In the genomic region with DNA sequence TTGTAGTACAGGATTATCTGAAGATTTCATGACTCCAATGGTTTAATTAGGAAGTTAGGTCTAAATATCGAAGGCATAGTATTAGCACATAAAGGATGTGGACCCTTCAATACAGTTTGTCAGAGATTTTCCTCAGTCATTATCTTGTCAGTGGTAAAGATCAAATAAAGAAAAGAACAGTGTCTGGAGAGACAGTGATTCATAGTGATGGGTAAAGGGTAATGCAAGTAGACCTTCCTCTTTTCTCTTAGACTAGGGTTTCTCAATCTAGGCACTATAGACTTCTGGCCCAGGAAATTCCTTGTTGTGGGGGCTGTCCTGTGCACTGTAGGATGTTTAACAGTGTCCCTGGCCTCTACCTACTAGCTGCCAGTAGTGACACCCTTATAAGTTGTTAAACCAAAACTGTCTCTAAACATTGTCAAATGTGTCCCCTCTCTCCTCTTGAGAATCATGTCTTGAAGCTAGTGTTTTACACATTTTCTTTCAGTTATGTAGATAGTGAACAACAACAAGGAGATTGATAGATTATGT, we compare ENCODE assay signal across 16 cellular contexts. TPM values are rescaled to one million over a fixed set of nuclear protein-coding genes. Genes with fewer than 3 reads are reported as not detected.
DNase-seq lines count a peak whose midpoint lies in the region; ATAC-seq, FAIRE-seq and TF ChIP-seq lines count a peak whose summit lies in the region.
"Had no signal": no experiment of that assay in that cellular context is flagged by ENCODE, and none has a peak within 500 bp of the region (broad histone marks: within the 10 kb centered on the region; RNA-seq: fewer than 3 reads in every experiment).

No MANE protein-coding gene starts in this region.

- H3K4me3 ChIP-seq in CD4-positive, CD25-positive, alpha-beta regulatory T cell (ENCODE audit: low read depth, low read length), result peak overlapping the region; percentile 98
- H3K4me3 ChIP-seq in OCI-LY1 (ENCODE audit: low read depth, low read length, poor library complexity, severe bottlenecking) (peak overlapping the region; percentile 24), GM23338 (no peak overlapping the region)
- H3K4me3 ChIP-seq: left ventricle myocardium inferior had no signal

- peak overlapping the region; percentile 90 to 91 (median 91) for H3K27ac Mint-ChIP-seq in CD4-positive, CD25-positive, alpha-beta regulatory T cell
- peak overlapping the region; percentile 71 for H3K27ac Mint-ChIP-seq in activated naive CD8-positive, alpha-beta T cell treated with anti-CD3 and anti-CD28 coated beads, Interleukin-2, amount 50 U/mL, for 24 hours
- no peak overlapping the region for H3K27ac Mint-ChIP-seq in GM23338

- H4K20me1 ChIP-seq in OCI-LY1 (ENCODE audit: insufficient read depth, low read length) (no peaks in the 10 kb centered on the region), GM23338 (replicated peaks; ENCODE audit: insufficient read depth) (no peaks in the 10 kb centered on the region)

- peaks cover 99% of the 10 kb centered on the region for H3K79me2 ChIP-seq in OCI-LY1 (ENCODE audit: insufficient read depth, low read length)
- H3K79me2 ChIP-seq in GM23338 (replicated peaks; ENCODE audit: insufficient read depth), result no peaks in the 10 kb centered on the region

- peak; percentile 71 for FAIRE-seq in GM18507 (lab: Jason Lieb, UNC)

- peak overlapping the region; percentile 47 for H3K9ac ChIP-seq in OCI-LY1 (ENCODE audit: low read length)

- H2AFZ ChIP-seq in OCI-LY1 (ENCODE audit: low read length) (no peak overlapping the region), GM23338 (no peak overlapping the region)

- peak overlapping the region; percentile 70 to 90 (median 81) for H3K4me3 Mint-ChIP-seq in CD4-positive, CD25-positive, alpha-beta regulatory T cell
- H3K4me3 Mint-ChIP-seq in activated naive CD8-positive, alpha-beta T cell treated with anti-CD3 and anti-CD28 coated beads, Interleukin-2, amount 50 U/mL, for 24 hours, result peak overlapping the region; percentile 44
- H3K4me3 Mint-ChIP-seq in GM23338, result no peak overlapping the region

- no peaks in the 10 kb centered on the region for H3K9me3 ChIP-seq in CD4-positive, CD25-positive, alpha-beta regulatory T cell (ENCODE audit: control insufficient read depth in 2 of 2, low read length in 2 of 2)
- no peaks in the 10 kb centered on the region for H3K9me3 ChIP-seq in OCI-LY1 (ENCODE audit: low read length)
- H3K9me3 ChIP-seq: left ventricle myocardium inferior had no signal

- DNase-seq in CD4-positive, CD25-positive, alpha-beta regulatory T cell, result no peak
- DNase-seq in GM18507 (ENCODE audit: extremely low spot score, insufficient read length, low read depth) (no peak), globus pallidus (ENCODE audit: low spot score) (no peak), GM23338 (ENCODE audit: low spot score) (no peak), NCI-H446 treated with DMSO at 0.1 percent for 48 hours (lab: John Stamatoyannopoulos, UW) (no peak)
- DNase-seq in activated naive CD8-positive, alpha-beta T cell treated with anti-CD3 and anti-CD28 coated beads, Interleukin-2, amount 50 U/mL, for 24 hours, result no peak
- DNase-seq: activated CD4-positive, CD25-positive, alpha-beta regulatory T cell; DMS79; hypothalamus; Karpas-422; left ventricle myocardium inferior; NCI-H2029; stimulated activated CD4-positive, alpha-beta T cell treated with anti-CD3 and anti-CD28 coated beads, Interleukin-1b, Interleukin-23, amount 100 ng/mL, for 48 hours had no signal

- no peaks in the 10 kb centered on the region for H3K9me3 Mint-ChIP-seq in CD4-positive, CD25-positive, alpha-beta regulatory T cell
- no peaks in the 10 kb centered on the region for H3K9me3 Mint-ChIP-seq in activated naive CD8-positive, alpha-beta T cell treated with anti-CD3 and anti-CD28 coated beads, Interleukin-2, amount 50 U/mL, for 24 hours
- no peaks in the 10 kb centered on the region for H3K9me3 Mint-ChIP-seq in GM23338

- ATAC-seq in CD4-positive, CD25-positive, alpha-beta regulatory T cell (ENCODE audit: low read depth in 2 of 2), result peak; percentile 25 to 33
- peak; percentile 57 for ATAC-seq in activated naive CD8-positive, alpha-beta T cell treated with anti-CD3 and anti-CD28 coated beads, Interleukin-2, amount 50 U/mL, for 24 hours
- ATAC-seq in GM23338 (no peak), HG02973 (IDR thresholded peaks at IDR 0.05; ENCODE audit: unreplicated experiment) (no peak)
- ATAC-seq: SK-N-SH treated with all-trans-retinoic acid at 6 μM for 48 hours had no signal

- peak overlapping the region; percentile 87 for H3K27ac ChIP-seq in CD4-positive, CD25-positive, alpha-beta regulatory T cell (ENCODE audit: insufficient read depth, low read length, poor library complexity, severe bottlenecking)
- peak overlapping the region; percentile 98 for H3K27ac ChIP-seq in OCI-LY1 (ENCODE audit: low read depth, low read length, poor library complexity, severe bottlenecking)
- H3K27ac ChIP-seq in GM23338 (ENCODE audit: low read depth), result no peak overlapping the region
- H3K27ac ChIP-seq: left ventricle myocardium inferior had no signal

- no peaks in the 10 kb centered on the region for H3K27me3 Mint-ChIP-seq in CD4-positive, CD25-positive, alpha-beta regulatory T cell
- no peaks in the 10 kb centered on the region for H3K27me3 Mint-ChIP-seq in activated naive CD8-positive, alpha-beta T cell treated with anti-CD3 and anti-CD28 coated beads, Interleukin-2, amount 50 U/mL, for 24 hours
- no peaks in the 10 kb centered on the region for H3K27me3 Mint-ChIP-seq in GM23338 (ENCODE audit: insufficient read depth, low read depth, poor library complexity)

- H3K9me2 ChIP-seq in OCI-LY1 (ENCODE audit: low read depth, low read length), result no peaks in the 10 kb centered on the region
- H3K9me2 ChIP-seq in GM23338 (ENCODE audit: insufficient read depth), result no peaks in the 10 kb centered on the region

- peaks cover 100% of the 10 kb centered on the region for H3K4me1 ChIP-seq in CD4-positive, CD25-positive, alpha-beta regulatory T cell (ENCODE audit: control insufficient read depth, insufficient read depth, low read length, poor library complexity, severe bottlenecking)
- H3K4me1 ChIP-seq in OCI-LY1 (ENCODE audit: insufficient read depth, low read length, severe bottlenecking) (peaks cover 100% of the 10 kb centered on the region), GM23338 (ENCODE audit: insufficient read depth) (no peaks in the 10 kb centered on the region)
- H3K4me1 ChIP-seq: left ventricle myocardium inferior had no signal

- peaks cover 19% of the 10 kb centered on the region for H3K36me3 Mint-ChIP-seq in CD4-positive, CD25-positive, alpha-beta regulatory T cell
- peaks cover 5% of the 10 kb centered on the region for H3K36me3 Mint-ChIP-seq in activated naive CD8-positive, alpha-beta T cell treated with anti-CD3 and anti-CD28 coated beads, Interleukin-2, amount 50 U/mL, for 24 hours (ENCODE audit: low read depth)
- no peaks in the 10 kb centered on the region for H3K36me3 Mint-ChIP-seq in GM23338 (ENCODE audit: low read depth)

- H3K36me3 ChIP-seq in CD4-positive, CD25-positive, alpha-beta regulatory T cell (ENCODE audit: control insufficient read depth, insufficient read depth, low read length), result no peaks in the 10 kb centered on the region
- H3K36me3 ChIP-seq in OCI-LY1 (ENCODE audit: insufficient read depth, low read length) (peaks cover 13% of the 10 kb centered on the region; the same call in 1 of the 2 replicates), GM23338 (ENCODE audit: insufficient read depth) (no peaks in the 10 kb centered on the region)
- H3K36me3 ChIP-seq: left ventricle myocardium inferior had no signal

- TF ChIP-seq CTCF in OCI-LY1 (IDR thresholded peaks at IDR 0.05; ENCODE audit: low read length) (no peak), GM23338 (conservative IDR thresholded peaks at IDR 0.05; ENCODE audit: low read depth in 2 of 2) (no peak)

- H3K27me3 ChIP-seq in CD4-positive, CD25-positive, alpha-beta regulatory T cell (ENCODE audit: control insufficient read depth, insufficient read depth, low read length), result no peaks in the 10 kb centered on the region
- H3K27me3 ChIP-seq in OCI-LY1 (ENCODE audit: insufficient read depth, low read length) (no peaks in the 10 kb centered on the region), GM23338 (ENCODE audit: insufficient read depth) (peaks cover under 1% of the 10 kb centered on the region; the same call in 1 of the 2 replicates)

- peaks cover 64 to 87% (median 68%) of the 10 kb centered on the region in 4 donors for H3K4me1 Mint-ChIP-seq in CD4-positive, CD25-positive, alpha-beta regulatory T cell
- peaks cover 87% of the 10 kb centered on the region for H3K4me1 Mint-ChIP-seq in activated naive CD8-positive, alpha-beta T cell treated with anti-CD3 and anti-CD28 coated beads, Interleukin-2, amount 50 U/mL, for 24 hours
- H3K4me1 Mint-ChIP-seq in GM23338, result peaks cover 11% of the 10 kb centered on the region

- peaks cover 19% of the 10 kb centered on the region; the same call in 1 of the 2 replicates for H3F3A ChIP-seq in OCI-LY1 (ENCODE audit: insufficient read depth, low read length)
- H3F3A ChIP-seq in GM23338 (replicated peaks; ENCODE audit: low read depth), result no peaks in the 10 kb centered on the region

- H3K4me2 ChIP-seq in OCI-LY1 (ENCODE audit: low read length), result peak overlapping the region; percentile 93
- no peak overlapping the region for H3K4me2 ChIP-seq in GM23338

TF ChIP-seq in GM23338, 12 proteins besides CTCF, POLR2A, EP300 and RAD21 (continues in another document):
- TF ChIP-seq STAT1 (IDR thresholded peaks at IDR 0.05; ENCODE audit: unreplicated experiment), result no peak
- no peak for TF ChIP-seq ZNF331 (CRISPR knock-in tag; IDR thresholded peaks at IDR 0.05; ENCODE audit: low read depth)

RNA-seq across cellular contexts. Expression of gene CAMK4, which starts 6.9 kb away (rescaled TPM):
- 167 TPM for total RNA-seq in CD4-positive, CD25-positive, alpha-beta regulatory T cell
- polyA plus RNA-seq in CD4-positive, CD25-positive, alpha-beta regulatory T cell, result 100 to 1,000 TPM in 2 of 4 donors, 10 to 100 TPM in 2; 85.3 to 125 (median 96.2) TPM
- total RNA-seq in GM23338 (2014; rRNA removed; shearing (Covaris generic)), result 5.0 and 7.3 TPM in 2 replicates
- 3.4 and 4.2 TPM in 2 replicates for polyA plus RNA-seq in GM23338 (2016; fragmentation: Nextera tagmentation; extraction: Ambion mirVana)

Comparison
In these comparisons a context has a peak if more than half of its experiments do, and no peak if none do; other contexts are left out.
1. ATAC-seq: peak in CD4-positive, CD25-positive, alpha-beta regulatory T cell (2 of 2) and activated naive CD8-positive, alpha-beta T cell treated with anti-CD3 and anti-CD28 coated beads, Interleukin-2, amount 50 U/mL, for 24 hours (single experiment); none in GM23338 (single experiment) and HG02973 (single experiment).
2. RNA of gene CAMK4, which starts 6.9 kb away (total RNA-seq): 167 TPM in CD4-positive, CD25-positive, alpha-beta regulatory T cell (single experiment); 5.0 to 7.3 TPM in GM23338; every median in the first group is over 10 times any median in the second.